ENCODE assay signal across 24 cellular contexts in genomic region chr10:124005091-124005490, GRCh38.
DNase-seq lines count a peak whose midpoint lies in the region; ATAC-seq and TF ChIP-seq lines count a peak whose summit lies in the region.
"Had no signal": no experiment of that assay in that cellular context is flagged by ENCODE, and none has a peak within 500 bp of the region (broad histone marks: within the 10 kb centered on the region; RNA-seq: fewer than 3 reads in every experiment).

No MANE protein-coding gene starts in this region.

- no peak overlapping the region for H3K9ac ChIP-seq in neural progenitor cell

- no peaks in the 10 kb centered on the region for H3K79me2 ChIP-seq in neural progenitor cell (ENCODE audit: low read depth)

- H3K9me3 ChIP-seq in neural progenitor cell (ENCODE audit: low read depth) (no peaks in the 10 kb centered on the region), MG63 (no peaks in the 10 kb centered on the region)
- H3K9me3 ChIP-seq: adrenal gland, BE2C, left lung, tibial nerve had no signal

- no peaks in the 10 kb centered on the region for H3K27me3 Mint-ChIP-seq in glutamatergic neuron (ENCODE audit: unreplicated experiment)
- peaks cover 2% of the 10 kb centered on the region for H3K27me3 Mint-ChIP-seq in neural progenitor cell (ENCODE audit: insufficient read depth, low read depth)

- H3K4me3 Mint-ChIP-seq in glutamatergic neuron (ENCODE audit: unreplicated experiment) (no peak overlapping the region), neural progenitor cell (no peak overlapping the region)
- H3K4me3 Mint-ChIP-seq: T-helper 2 cell treated with Interferon-gamma antibody and Interleukin-4, amounts not matched to agents 5 μg/mL and 100 μg/mL, for 36 hours had no signal

- H3K4me3 ChIP-seq in neural progenitor cell (no peak overlapping the region), MG63 (no peak overlapping the region)
- H3K4me3 ChIP-seq: adrenal gland, left lung, SK-N-MC, smooth muscle cell, tibial nerve had no signal

- H3K9me3 Mint-ChIP-seq in glutamatergic neuron (ENCODE audit: unreplicated experiment) = peaks cover 4% of the 10 kb centered on the region
- no peaks in the 10 kb centered on the region for H3K9me3 Mint-ChIP-seq in neural progenitor cell
- H3K9me3 Mint-ChIP-seq: T-helper 2 cell treated with Interferon-gamma antibody and Interleukin-4, amounts not matched to agents 5 μg/mL and 100 μg/mL, for 36 hours had no signal

- H3F3A ChIP-seq in neural progenitor cell (ENCODE audit: low read depth) = no peaks in the 10 kb centered on the region

- DNase-seq in activated effector memory CD4-positive, alpha-beta T cell treated with anti-CD3 and anti-CD28 coated beads, Interleukin-2, amount 50 U/mL, for 16 hours = peak; percentile 33
- DNase-seq in activated effector memory CD4-positive, alpha-beta T cell treated with Interleukin-2 at 50 U/mL for 16 hours = no peak
- DNase-seq in glutamatergic neuron (peak; percentile 6), neural progenitor cell (ENCODE audit: low spot score) (no peak), MG63 (no peak)
- DNase-seq: activated CD4-positive, alpha-beta T cell treated with anti-CD3 and anti-CD28 coated beads, Interleukin-2, amount 50 U/mL, for 4 hours; activated gamma-delta T cell treated with Interleukin-2 at 50 U/mL for 16 hours; BE2C; COR-L47; cortex of kidney; IMR-90; NCI-H2107; NCI-H524; stimulated activated CD4-positive, alpha-beta T cell treated with anti-CD3 and anti-CD28 coated beads, Interleukin-4, amount 100 ng/mL, for 24 hours; stimulated activated naive CD8-positive, alpha-beta T cell treated with anti-CD3 and anti-CD28 coated beads, Interleukin-15, Interleukin-2, amounts not matched to agents 100 U/mL and 50 U/mL, for 24 hours had no signal

- no peak for ATAC-seq in esophagus mucosa
- no peak for ATAC-seq in HG02840 (IDR thresholded peaks at IDR 0.05; ENCODE audit: low FRiP score, unreplicated experiment)
- ATAC-seq in HG03139 (IDR thresholded peaks at IDR 0.05; ENCODE audit: unreplicated experiment) = no peak
- ATAC-seq: left lung; stimulated activated naive CD8-positive, alpha-beta T cell treated with anti-CD3 and anti-CD28 coated beads, Interleukin-15, Interleukin-2, amounts not matched to agents 100 U/mL and 50 U/mL, for 24 hours had no signal

- H3K27ac ChIP-seq in neural progenitor cell = no peak overlapping the region
- H3K27ac ChIP-seq: left lung, SK-N-MC, tibial nerve had no signal

- H3K4me1 Mint-ChIP-seq in glutamatergic neuron (ENCODE audit: low read depth, unreplicated experiment) = peaks cover 13% of the 10 kb centered on the region
- peaks cover 12% of the 10 kb centered on the region for H3K4me1 Mint-ChIP-seq in neural progenitor cell

- H3K36me3 ChIP-seq in neural progenitor cell = no peaks in the 10 kb centered on the region
- peaks cover 16% of the 10 kb centered on the region for H3K36me3 ChIP-seq in MG63

- H2AFZ ChIP-seq in neural progenitor cell (replicated peaks) = no peak overlapping the region

- H3K4me1 ChIP-seq in neural progenitor cell = peaks cover 8% of the 10 kb centered on the region
- H3K4me1 ChIP-seq: adrenal gland, BE2C had no signal

- H3K27ac Mint-ChIP-seq in glutamatergic neuron (ENCODE audit: unreplicated experiment) (no peak overlapping the region), neural progenitor cell (peak overlapping the region; percentile 76)
- H3K27ac Mint-ChIP-seq: T-helper 2 cell treated with Interferon-gamma antibody and Interleukin-4, amounts not matched to agents 5 μg/mL and 100 μg/mL, for 36 hours had no signal

- H3K27me3 ChIP-seq in neural progenitor cell (no peaks in the 10 kb centered on the region), MG63 (no peaks in the 10 kb centered on the region)
- H3K27me3 ChIP-seq: adrenal gland, BE2C, left lung, tibial nerve had no signal

- H3K36me3 Mint-ChIP-seq in glutamatergic neuron (ENCODE audit: unreplicated experiment) = peaks cover 4% of the 10 kb centered on the region
- H3K36me3 Mint-ChIP-seq in neural progenitor cell = peaks cover 16% of the 10 kb centered on the region

- no peak for TF ChIP-seq CTCF in glutamatergic neuron (IDR thresholded peaks at IDR 0.05; ENCODE audit: partially characterized antibody, unreplicated experiment)
- no peak for TF ChIP-seq CTCF in neural progenitor cell (IDR thresholded peaks at IDR 0.05)

- no peak overlapping the region for H3K4me2 ChIP-seq in neural progenitor cell
- H3K4me2 ChIP-seq: smooth muscle cell had no signal

- no peaks in the 10 kb centered on the region for H4K20me1 ChIP-seq in neural progenitor cell (ENCODE audit: low read depth)

Comparison
In these comparisons a context has a peak if more than half of its experiments do, and no peak if none do; other contexts are left out.
1. DNase-seq: peak in activated effector memory CD4-positive, alpha-beta T cell treated with anti-CD3 and anti-CD28 coated beads, Interleukin-2, amount 50 U/mL, for 16 hours (single experiment) and glutamatergic neuron (single experiment); none in activated effector memory CD4-positive, alpha-beta T cell treated with Interleukin-2 at 50 U/mL for 16 hours (single experiment), neural progenitor cell (single experiment) and MG63 (single experiment).